In genomic region chrX:155995476-155995875, GRCh38 we compare ENCODE assay signal across 18 cellular contexts. TPM values are rescaled to one million over a fixed set of nuclear protein-coding genes. Genes with fewer than 3 reads are reported as not detected.
DNase-seq lines count a peak whose midpoint lies in the region; ATAC-seq and TF ChIP-seq lines count a peak whose summit lies in the region.
"Had no signal": no experiment of that assay in that cellular context is flagged by ENCODE, and none has a peak within 500 bp of the region (broad histone marks: within the 10 kb centered on the region; RNA-seq: fewer than 3 reads in every experiment).

No MANE protein-coding gene starts in this region.

- H3K36me3 ChIP-seq in KOPT-K1 (ENCODE audit: insufficient read depth, low read length) (no peaks in the 10 kb centered on the region), brain microvascular endothelial cell (replicated peaks) (no peaks in the 10 kb centered on the region), lower lobe of right lung (no peaks in the 10 kb centered on the region)
- H3K36me3 ChIP-seq: BE2C had no signal

- CTCF ChIA-PET in activated CD8-positive, alpha-beta memory T cell treated with anti-CD3 and anti-CD28 coated beads, Interleukin-2, amount 10 ng/mL, durations not matched to agents 7 days and 5 days (lab: Charles Lee) = no interaction called here

- no peak for ATAC-seq in activated CD8-positive, alpha-beta memory T cell treated with anti-CD3 and anti-CD28 coated beads, Interleukin-2, amount 10 ng/mL, durations not matched to agents 7 days and 5 days
- ATAC-seq in lower lobe of right lung = no peak
- ATAC-seq: HCT116 had no signal

- no peaks in the 10 kb centered on the region for H3K4me1 ChIP-seq in lower lobe of right lung
- H3K4me1 ChIP-seq: BE2C had no signal

- H3K27me3 ChIP-seq in brain microvascular endothelial cell (replicated peaks) = no peaks in the 10 kb centered on the region
- no peaks in the 10 kb centered on the region for H3K27me3 ChIP-seq in lower lobe of right lung (ENCODE audit: low read depth)
- H3K27me3 ChIP-seq: BE2C had no signal

- no peak for DNase-seq in activated CD8-positive, alpha-beta memory T cell treated with anti-CD3 and anti-CD28 coated beads, Interleukin-2, amount 10 ng/mL, durations not matched to agents 7 days and 5 days
- no peak for DNase-seq in activated CD8-positive, alpha-beta memory T cell treated with anti-CD3 and anti-CD28 coated beads for 24 hours
- no peak for DNase-seq in T-helper 2 cell treated with Interferon-gamma antibody and Interleukin-4, amounts not matched to agents 5 μg/mL and 100 μg/mL, for 36 hours (ENCODE audit: low spot score)
- DNase-seq in brain microvascular endothelial cell (no peak), lower lobe of right lung (no peak)
- no peak for DNase-seq in stimulated activated CD4-positive, alpha-beta T cell treated with anti-CD3 and anti-CD28 coated beads, Interleukin-12 subunit alpha, Interleukin-12 subunit beta, amount 100 ng/mL, for 4 hours
- DNase-seq: ACHN; BE2C; C1 segment of cervical spinal cord; CD4-positive, alpha-beta memory T cell; DMS79 treated with DMSO at 0.1 percent for 48 hours; GF-D8; GOT3; H7; HFFc6 had no signal

- TF ChIP-seq CTCF in brain microvascular endothelial cell (IDR thresholded peaks at IDR 0.05; ENCODE audit: low read depth, low read length, missing control alignments) (no peak), lower lobe of right lung (IDR thresholded peaks at IDR 0.05) (no peak)

- H3K9me3 ChIP-seq in KOPT-K1 (ENCODE audit: insufficient read depth, low read length, poor library complexity, severe bottlenecking) (no peaks in the 10 kb centered on the region), lower lobe of right lung (no peaks in the 10 kb centered on the region)
- H3K9me3 ChIP-seq: BE2C had no signal

- intact Hi-C loops in lower lobe of right lung (cut with DNase I) = no loop called here

- peak overlapping the region; percentile 56 for H3K27ac Mint-ChIP-seq in activated CD8-positive, alpha-beta memory T cell treated with anti-CD3 and anti-CD28 coated beads, Interleukin-2, amount 10 ng/mL, durations not matched to agents 7 days and 5 days
- H3K27ac Mint-ChIP-seq in T-helper 2 cell treated with Interferon-gamma antibody and Interleukin-4, amounts not matched to agents 5 μg/mL and 100 μg/mL, for 36 hours = peak overlapping the region; percentile 78
- H3K27ac Mint-ChIP-seq: HFFc6 had no signal

- H3K9me3 Mint-ChIP-seq in activated CD8-positive, alpha-beta memory T cell treated with anti-CD3 and anti-CD28 coated beads, Interleukin-2, amount 10 ng/mL, durations not matched to agents 7 days and 5 days (ENCODE audit: low read depth) = peaks cover 2% of the 10 kb centered on the region
- no peaks in the 10 kb centered on the region for H3K9me3 Mint-ChIP-seq in T-helper 2 cell treated with Interferon-gamma antibody and Interleukin-4, amounts not matched to agents 5 μg/mL and 100 μg/mL, for 36 hours
- H3K9me3 Mint-ChIP-seq: CD4-positive, alpha-beta memory T cell; HFFc6 had no signal

- H3K4me1 Mint-ChIP-seq in activated CD8-positive, alpha-beta memory T cell treated with anti-CD3 and anti-CD28 coated beads, Interleukin-2, amount 10 ng/mL, durations not matched to agents 7 days and 5 days = peaks cover 44% of the 10 kb centered on the region
- H3K4me1 Mint-ChIP-seq in T-helper 2 cell treated with Interferon-gamma antibody and Interleukin-4, amounts not matched to agents 5 μg/mL and 100 μg/mL, for 36 hours (ENCODE audit: low read depth) = peaks cover 41% of the 10 kb centered on the region

- no peaks in the 10 kb centered on the region for H3K27me3 Mint-ChIP-seq in activated CD8-positive, alpha-beta memory T cell treated with anti-CD3 and anti-CD28 coated beads, Interleukin-2, amount 10 ng/mL, durations not matched to agents 7 days and 5 days
- no peaks in the 10 kb centered on the region for H3K27me3 Mint-ChIP-seq in T-helper 2 cell treated with Interferon-gamma antibody and Interleukin-4, amounts not matched to agents 5 μg/mL and 100 μg/mL, for 36 hours (ENCODE audit: low read depth)
- H3K27me3 Mint-ChIP-seq: CD4-positive, alpha-beta memory T cell had no signal

- no peak overlapping the region for H3K4me3 ChIP-seq in brain microvascular endothelial cell (ENCODE audit: low read depth, low read length)
- no peak overlapping the region for H3K4me3 ChIP-seq in lower lobe of right lung

- H3K4me3 Mint-ChIP-seq in activated CD8-positive, alpha-beta memory T cell treated with anti-CD3 and anti-CD28 coated beads, Interleukin-2, amount 10 ng/mL, durations not matched to agents 7 days and 5 days = no peak overlapping the region
- H3K4me3 Mint-ChIP-seq in T-helper 2 cell treated with Interferon-gamma antibody and Interleukin-4, amounts not matched to agents 5 μg/mL and 100 μg/mL, for 36 hours = peak overlapping the region; percentile 44
- H3K4me3 Mint-ChIP-seq: HFFc6 had no signal

- peaks cover 17% of the 10 kb centered on the region for H3K36me3 Mint-ChIP-seq in activated CD8-positive, alpha-beta memory T cell treated with anti-CD3 and anti-CD28 coated beads, Interleukin-2, amount 10 ng/mL, durations not matched to agents 7 days and 5 days
- peaks cover 27% of the 10 kb centered on the region for H3K36me3 Mint-ChIP-seq in T-helper 2 cell treated with Interferon-gamma antibody and Interleukin-4, amounts not matched to agents 5 μg/mL and 100 μg/mL, for 36 hours (ENCODE audit: low read depth)
- H3K36me3 Mint-ChIP-seq: CD4-positive, alpha-beta memory T cell had no signal

- in situ Hi-C loops in brain microvascular endothelial cell (cut with HindIII; ENCODE audit: low pct_ligation_motif_present, low sequenced_read_pairs) = no loop called here

- H3K27ac ChIP-seq in KOPT-K1 (ENCODE audit: low read depth, low read length, poor library complexity, severe bottlenecking) (peak overlapping the region; percentile 84), brain microvascular endothelial cell (no peak overlapping the region), lower lobe of right lung (no peak overlapping the region)
- H3K27ac ChIP-seq: HL-60 had no signal

RNA-seq across cellular contexts. Expression of gene IL9R, which starts 2.0 kb away (rescaled TPM):
- total RNA-seq in activated CD8-positive, alpha-beta memory T cell treated with anti-CD3 and anti-CD28 coated beads, Interleukin-2, amount 10 ng/mL, durations not matched to agents 7 days and 5 days = 100 to 1,000 TPM in 1 of 2 experiments, 10 to 100 TPM in 1; 87.0 to 110 TPM
- 1.2 TPM for total RNA-seq in lower lobe of right lung

Comparison
In these comparisons a context has a peak if more than half of its experiments do, and no peak if none do; other contexts are left out.
1. RNA of gene IL9R, which starts 2.0 kb away (total RNA-seq): 87.0 to 110 TPM in activated CD8-positive, alpha-beta memory T cell treated with anti-CD3 and anti-CD28 coated beads, Interleukin-2, amount 10 ng/mL, durations not matched to agents 7 days and 5 days; 1.2 TPM in lower lobe of right lung (single experiment); every median in the first group is over 10 times any median in the second.